In the genomic region with DNA sequence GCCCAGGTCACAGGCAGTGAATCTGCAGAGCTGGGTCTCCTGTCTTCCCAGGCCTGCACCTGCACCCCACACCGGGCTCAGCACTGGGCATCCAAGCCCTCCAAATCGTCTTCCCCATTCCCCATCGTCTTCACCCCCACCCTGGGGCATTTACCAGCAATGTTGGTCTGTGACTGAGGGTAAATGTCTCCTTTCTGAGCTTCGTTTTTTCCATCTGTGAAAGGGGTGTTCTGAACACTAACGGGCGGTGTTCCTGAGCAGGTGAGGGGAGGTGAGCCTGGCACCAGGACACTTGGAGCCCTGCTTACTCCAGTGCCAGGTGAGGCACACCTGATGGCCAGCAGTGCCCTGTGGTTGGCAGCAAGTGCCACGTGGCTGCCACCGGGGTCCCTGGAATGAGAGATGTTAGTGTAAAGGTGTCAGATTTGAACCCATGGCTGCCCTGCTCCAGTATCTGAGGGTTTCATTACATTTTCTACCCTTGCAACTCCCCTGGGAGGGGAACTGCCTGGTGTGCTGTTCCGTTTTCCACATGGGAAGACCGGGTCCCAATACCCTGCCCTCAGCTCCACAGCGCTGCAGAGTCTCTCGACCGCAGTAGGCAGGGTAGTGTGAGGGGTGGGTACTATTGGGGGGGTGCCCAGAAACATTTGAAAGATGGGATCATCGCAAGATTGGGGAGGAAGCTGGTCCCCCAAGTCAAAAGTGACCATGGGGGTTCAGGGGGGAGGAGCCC, we compare ENCODE assay signal across 8 cellular contexts. TPM values are rescaled to one million over a fixed set of nuclear protein-coding genes. Genes with fewer than 3 reads are reported as not detected.
DNase-seq lines count a peak whose midpoint lies in the region; ATAC-seq and TF ChIP-seq lines count a peak whose summit lies in the region.

No MANE protein-coding gene starts in this region.

- H3K9me3 ChIP-seq in PC-3 (ENCODE audit: low read length): no peaks in the 10 kb centered on the region
- no peaks in the 10 kb centered on the region for H3K9me3 ChIP-seq in osteoblast (ENCODE audit: low read depth, low read length)

- peak; percentile 52 for TF ChIP-seq CTCF in C4-2B (conservative IDR thresholded peaks at IDR 0.05)
- TF ChIP-seq CTCF in PC-3 (conservative IDR thresholded peaks at IDR 0.05; ENCODE audit: low read depth, low read length): no peak
- no peak for TF ChIP-seq CTCF in epithelial cell of esophagus (IDR thresholded peaks at IDR 0.05; ENCODE audit: insufficient read depth, low read depth, low read length, missing control alignments)
- TF ChIP-seq CTCF in osteoblast (IDR thresholded peaks at IDR 0.05; ENCODE audit: extremely low read depth, low read depth, low read length): no peak

- CTCF ChIA-PET in PC-3 (lab: Charles Lee): interaction anchor here (0.6 to 1.4 kb wide), 4 partner anchors 13 to 130 kb away, joined by 3 to 5 read pairs (median 5); no protein-coding TSS in a partner anchor

- H4K20me1 ChIP-seq in PC-3 (ENCODE audit: low read length) (peaks cover 17% of the 10 kb centered on the region), osteoblast (ENCODE audit: insufficient read depth, low read length) (peaks cover 60% of the 10 kb centered on the region)

- H3K4me3 ChIP-seq in PC-3 (ENCODE audit: low read length): peak overlapping the region; percentile 87
- H3K4me3 ChIP-seq in epithelial cell of esophagus (ENCODE audit: low read length): peak overlapping the region; percentile 75
- H3K4me3 ChIP-seq in osteoblast (ENCODE audit: insufficient read depth, low read length): peak overlapping the region; percentile 95

- no peaks in the 10 kb centered on the region for H3K9me2 ChIP-seq in PC-3 (replicated peaks; ENCODE audit: low read length)

- H3K36me3 ChIP-seq in PC-3 (ENCODE audit: low read depth, low read length) (peaks cover 8% of the 10 kb centered on the region), osteoblast (ENCODE audit: insufficient read depth, low read length) (peaks cover 22% of the 10 kb centered on the region)

- peaks cover 63% of the 10 kb centered on the region for H3K79me2 ChIP-seq in PC-3 (ENCODE audit: low read length)
- peaks cover 62% of the 10 kb centered on the region for H3K79me2 ChIP-seq in osteoblast (ENCODE audit: insufficient read depth, low read length)

- H3K4me2 ChIP-seq in PC-3 (ENCODE audit: low read length) (peak overlapping the region; percentile 99), osteoblast (ENCODE audit: insufficient read depth, low read length) (peak overlapping the region; percentile 96)

- H3F3A ChIP-seq in PC-3 (ENCODE audit: low read length, unreplicated experiment): peaks cover 5% of the 10 kb centered on the region

- H2AFZ ChIP-seq in PC-3 (ENCODE audit: low read length): no peak overlapping the region
- no peak overlapping the region for H2AFZ ChIP-seq in osteoblast (ENCODE audit: low read length)

- DNase-seq in PC-3 (no peak), epithelial cell of esophagus (ENCODE audit: low read depth) (no peak), osteoblast (ENCODE audit: insufficient read length, low spot score, missing footprints) (peak; percentile 75), NCI-H526 treated with DMSO at 0.1 percent for 48 hours (lab: John Stamatoyannopoulos, UW) (no peak)

- POLR2A ChIA-PET in PC-3 (lab: Charles Lee; ENCODE audit: unreplicated experiment): interaction anchor here (0.5 to 0.6 kb wide), 2 partner anchors 46 to 1143 kb away, joined by 3 to 39 read pairs; partner anchors contain the start of gene GTPBP1

- ATAC-seq in PC-3: no peak
- ATAC-seq in HG03097 (IDR thresholded peaks at IDR 0.05; ENCODE audit: low FRiP score, unreplicated experiment): no peak
- ATAC-seq in HG02885 (IDR thresholded peaks at IDR 0.05; ENCODE audit: poor library complexity, unreplicated experiment): no peak
- no peak for ATAC-seq in GM18873 (IDR thresholded peaks at IDR 0.05; ENCODE audit: low FRiP score, unreplicated experiment)

- peaks cover 48% of the 10 kb centered on the region for H3K4me1 ChIP-seq in PC-3 (ENCODE audit: insufficient read depth, low read length)
- H3K4me1 ChIP-seq in osteoblast (ENCODE audit: insufficient read depth, low read length): peaks cover 58% of the 10 kb centered on the region

- H3K27ac ChIP-seq in C4-2B: peak overlapping the region; percentile 89
- H3K27ac ChIP-seq in PC-3 (ENCODE audit: low read length): peak overlapping the region; percentile 75
- peak overlapping the region; percentile 76 for H3K27ac ChIP-seq in osteoblast (ENCODE audit: low read depth, low read length)

- H3K27me3 ChIP-seq in PC-3 (ENCODE audit: low read length) (no peaks in the 10 kb centered on the region), osteoblast (ENCODE audit: insufficient read depth, low read length) (no peaks in the 10 kb centered on the region)

- peak overlapping the region; percentile 89 for H3K9ac ChIP-seq in PC-3 (ENCODE audit: low read length)

- BruUV-seq in PC-3 (replicated peaks; lab: Mats Ljungman, UMichigan): no TSS peak

- intact Hi-C loops in PC-3 (cut with micrococcal nuclease): no loop called here

RNA-seq across cellular contexts. Expression of gene CDC42EP1, which starts 1.9 kb away (rescaled TPM):
- total RNA-seq in PC-3 (2014; rRNA removed) (43.9 and 47.4 TPM in 2 replicates), osteoblast (28.6 and 35.5 TPM in 2 replicates)

RNA-seq across cellular contexts. Expression of gene LGALS2, which starts 17.7 kb away (rescaled TPM):
- total RNA-seq in PC-3 (2014; rRNA removed) (not detected in 2 replicates), osteoblast (not detected in 2 replicates)

RNA-seq across cellular contexts. Expression of gene CARD10, which starts 43.0 kb away (rescaled TPM):
- 20.7 and 26.3 TPM in 2 replicates for total RNA-seq in PC-3 (2014; rRNA removed)
- total RNA-seq in osteoblast: 11.9 and 12.7 TPM in 2 replicates

RNA-seq across cellular contexts. Expression of gene GGA1, which starts 46.4 kb away (rescaled TPM):
- total RNA-seq in PC-3 (2014; rRNA removed): 49.1 and 55.7 TPM in 2 replicates
- total RNA-seq in osteoblast: 36.2 and 38.6 TPM in 2 replicates
